ENCODE assay signal across 27 cellular contexts in the genomic region with DNA sequence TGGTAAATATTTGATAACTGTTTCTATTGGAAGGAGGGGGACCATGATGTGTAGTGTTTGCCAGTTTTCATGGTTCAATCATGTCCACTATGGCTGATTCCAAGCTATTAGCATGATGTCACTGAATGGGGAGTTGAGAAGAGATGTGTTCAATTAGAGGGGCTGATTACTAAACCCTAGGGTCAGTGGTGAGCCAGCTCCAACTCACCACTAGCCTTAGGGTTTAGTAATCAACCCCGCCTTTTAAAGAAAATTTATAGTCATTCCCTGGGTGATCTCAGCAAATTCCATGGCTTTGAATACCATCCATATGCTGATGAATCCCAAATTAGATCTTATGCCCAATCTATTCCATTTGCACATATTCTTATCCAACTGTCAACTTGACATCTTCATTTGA.
DNase-seq lines count a peak whose midpoint lies in the region; ATAC-seq and TF ChIP-seq lines count a peak whose summit lies in the region.
"Had no signal": no experiment of that assay in that cellular context is flagged by ENCODE, and none has a peak within 500 bp of the region (broad histone marks: within the 10 kb centered on the region; RNA-seq: fewer than 3 reads in every experiment).

No MANE protein-coding gene starts in this region.

- no peaks in the 10 kb centered on the region for H3K27me3 ChIP-seq in BJ (ENCODE audit: control insufficient read depth, insufficient read depth, low read length)
- H3K27me3 ChIP-seq in RWPE2 (ENCODE audit: insufficient read depth, poor library complexity, severe bottlenecking): no peaks in the 10 kb centered on the region
- H3K27me3 ChIP-seq: adrenal gland, breast epithelium, esophagus squamous epithelium, neural progenitor cell, upper lobe of right lung had no signal

- TF ChIP-seq CTCF in BJ (IDR thresholded peaks at IDR 0.05; ENCODE audit: insufficient read depth, low read depth, low read length) (no peak), HFF-Myc (IDR thresholded peaks at IDR 0.05; ENCODE audit: low read depth, low read length, missing control alignments) (no peak), RWPE2 (IDR thresholded peaks at IDR 0.05; ENCODE audit: poor library complexity, severe bottlenecking) (no peak), foreskin fibroblast (IDR thresholded peaks at IDR 0.05; ENCODE audit: low read depth, low read length) (no peak)

- peaks cover 7% of the 10 kb centered on the region for H3K4me1 ChIP-seq in RWPE2 (ENCODE audit: insufficient read depth, poor library complexity, severe bottlenecking)
- H3K4me1 ChIP-seq: breast epithelium, Caco-2, prostate gland, upper lobe of right lung had no signal

- no peak overlapping the region for H3K27ac Mint-ChIP-seq in activated T-helper 2 cell treated with anti-CD3 and anti-CD28 coated beads, Interferon-gamma antibody, Interleukin-2, Interleukin-4, amounts not matched to agents 10 μg/mL and 5 μg/mL and 100 μg/mL, durations not matched to agents 14 hours and 24 hours and 36 hours
- H3K27ac Mint-ChIP-seq: activated CD4-positive, alpha-beta T cell treated with anti-CD3 and anti-CD28 coated beads for 36 hours; IgD-negative memory B cell; neural progenitor cell; T-helper 17 cell had no signal

- no peak overlapping the region for H3K27ac ChIP-seq in RWPE2 (ENCODE audit: poor library complexity, severe bottlenecking)
- H3K27ac ChIP-seq: adrenal gland, breast epithelium, coronary artery, esophagus squamous epithelium, neural progenitor cell, prostate gland, upper lobe of right lung had no signal

- H3K27me3 Mint-ChIP-seq in activated T-helper 2 cell treated with anti-CD3 and anti-CD28 coated beads, Interferon-gamma antibody, Interleukin-2, Interleukin-4, amounts not matched to agents 10 μg/mL and 5 μg/mL and 100 μg/mL, durations not matched to agents 14 hours and 24 hours and 36 hours (ENCODE audit: low read depth): peaks cover 6% of the 10 kb centered on the region
- H3K27me3 Mint-ChIP-seq: T-helper 17 cell had no signal

- H3K9me3 Mint-ChIP-seq in activated T-helper 2 cell treated with anti-CD3 and anti-CD28 coated beads, Interferon-gamma antibody, Interleukin-2, Interleukin-4, amounts not matched to agents 10 μg/mL and 5 μg/mL and 100 μg/mL, durations not matched to agents 14 hours and 24 hours and 36 hours: no peaks in the 10 kb centered on the region

- no peaks in the 10 kb centered on the region for H3K36me3 Mint-ChIP-seq in activated T-helper 2 cell treated with anti-CD3 and anti-CD28 coated beads, Interferon-gamma antibody, Interleukin-2, Interleukin-4, amounts not matched to agents 10 μg/mL and 5 μg/mL and 100 μg/mL, durations not matched to agents 14 hours and 24 hours and 36 hours (ENCODE audit: low read depth)
- H3K36me3 Mint-ChIP-seq: IgD-negative memory B cell, neural progenitor cell had no signal

- H3K9me3 ChIP-seq in RWPE2 (ENCODE audit: severe bottlenecking): no peaks in the 10 kb centered on the region
- H3K9me3 ChIP-seq: adrenal gland, breast epithelium, Caco-2, prostate gland, upper lobe of right lung had no signal

- H3K4me3 Mint-ChIP-seq in activated T-helper 2 cell treated with anti-CD3 and anti-CD28 coated beads, Interferon-gamma antibody, Interleukin-2, Interleukin-4, amounts not matched to agents 10 μg/mL and 5 μg/mL and 100 μg/mL, durations not matched to agents 14 hours and 24 hours and 36 hours (ENCODE audit: low read depth): no peak overlapping the region
- H3K4me3 Mint-ChIP-seq: activated CD4-positive, alpha-beta T cell treated with anti-CD3 and anti-CD28 coated beads for 36 hours; IgD-negative memory B cell; neural progenitor cell; T-helper 17 cell had no signal

- CTCF ChIA-PET in BJ (lab: Yijun Ruan, JAX): interaction anchor here (1.2 kb wide), 2 partner anchors 34 to 89 kb away, joined by 3 read pairs; no protein-coding TSS in a partner anchor

- ATAC-seq in RWPE2 (ENCODE audit: low read depth) (peak; percentile 70), GM21390 (IDR thresholded peaks at IDR 0.05; ENCODE audit: unreplicated experiment) (no peak)
- ATAC-seq: activated CD4-positive, alpha-beta T cell treated with anti-CD3 and anti-CD28 coated beads for 36 hours; Panc1; T-helper 17 cell; upper lobe of right lung had no signal

- DNase-seq in BJ (ENCODE audit: low read depth) (peak; percentile 46), HFF-Myc (ENCODE audit: extremely low read depth, low read depth) (peak; percentile 11), RWPE2 (ENCODE audit: low spot score) (no peak), foreskin fibroblast (peak; percentile 90 to 94), inferior parietal cortex (ENCODE audit: extremely low spot score) (no peak)
- no peak for DNase-seq in activated T-helper 2 cell treated with anti-CD3 and anti-CD28 coated beads, Interferon-gamma antibody, Interleukin-2, Interleukin-4, amounts not matched to agents 10 μg/mL and 5 μg/mL and 100 μg/mL, durations not matched to agents 14 hours and 24 hours and 36 hours (ENCODE audit: low spot score)
- DNase-seq in effector CD4-positive, alpha-beta T cell: no peak
- DNase-seq: activated CD4-positive, alpha-beta T cell treated with anti-CD3 and anti-CD28 coated beads for 36 hours; activated CD8-positive, alpha-beta memory T cell treated with anti-CD3 and anti-CD28 coated beads for 24 hours; activated naive CD4-positive, alpha-beta T cell; activated T-cell treated with anti-CD3 and anti-CD28 coated beads, Interleukin-2, amount 50 U/mL, for 1 hour; adrenal gland; C1 segment of cervical spinal cord; Caco-2; DMS79 treated with DMSO at 0.1 percent for 48 hours; esophagus squamous epithelium; kidney glomerular epithelial cell; NCI-H2081 treated with DMSO at 0.1 percent for 48 hours; T-helper 17 cell; upper lobe of right lung had no signal

- POLR2A ChIA-PET in BJ (lab: Charles Lee): no interaction called here

- peaks cover 10% of the 10 kb centered on the region for H3K4me1 Mint-ChIP-seq in activated T-helper 2 cell treated with anti-CD3 and anti-CD28 coated beads, Interferon-gamma antibody, Interleukin-2, Interleukin-4, amounts not matched to agents 10 μg/mL and 5 μg/mL and 100 μg/mL, durations not matched to agents 14 hours and 24 hours and 36 hours (ENCODE audit: low read depth)

- intact Hi-C loops in activated T-helper 2 cell treated with anti-CD3 and anti-CD28 coated beads, Interferon-gamma antibody, Interleukin-2, Interleukin-4, amounts not matched to agents 10 μg/mL and 5 μg/mL and 100 μg/mL, durations not matched to agents 14 hours and 24 hours and 36 hours (cut with micrococcal nuclease): no loop called here

- H3K36me3 ChIP-seq in BJ (ENCODE audit: control insufficient read depth, insufficient read depth, low read length) (no peaks in the 10 kb centered on the region), RWPE2 (ENCODE audit: low read depth) (no peaks in the 10 kb centered on the region)
- H3K36me3 ChIP-seq: adrenal gland, breast epithelium, esophagus squamous epithelium, neural progenitor cell, prostate gland, upper lobe of right lung had no signal

- no peak overlapping the region for H3K4me3 ChIP-seq in BJ (ENCODE audit: low read depth, low read length)
- H3K4me3 ChIP-seq in HFF-Myc (replicated peaks; ENCODE audit: low read depth, low read length): no peak overlapping the region
- H3K4me3 ChIP-seq in RWPE2 (ENCODE audit: severe bottlenecking): no peak overlapping the region
- no peak overlapping the region for H3K4me3 ChIP-seq in foreskin fibroblast (ENCODE audit: low read depth in 1 of 2, low read length in 2 of 2)
- H3K4me3 ChIP-seq: adrenal gland, breast epithelium, coronary artery, esophagus squamous epithelium, neural progenitor cell, prostate gland, upper lobe of right lung had no signal

Comparison
In these comparisons a context has a peak if more than half of its experiments do, and no peak if none do; other contexts are left out.
1. DNase-seq: peak in BJ (single experiment), HFF-Myc (single experiment) and foreskin fibroblast (2 of 2); none in RWPE2 (single experiment), inferior parietal cortex (single experiment), activated T-helper 2 cell treated with anti-CD3 and anti-CD28 coated beads, Interferon-gamma antibody, Interleukin-2, Interleukin-4, amounts not matched to agents 10 μg/mL and 5 μg/mL and 100 μg/mL, durations not matched to agents 14 hours and 24 hours and 36 hours (single experiment) and effector CD4-positive, alpha-beta T cell (single experiment).